Comparison of ENCODE assay signal across 22 cellular contexts in the genomic region with DNA sequence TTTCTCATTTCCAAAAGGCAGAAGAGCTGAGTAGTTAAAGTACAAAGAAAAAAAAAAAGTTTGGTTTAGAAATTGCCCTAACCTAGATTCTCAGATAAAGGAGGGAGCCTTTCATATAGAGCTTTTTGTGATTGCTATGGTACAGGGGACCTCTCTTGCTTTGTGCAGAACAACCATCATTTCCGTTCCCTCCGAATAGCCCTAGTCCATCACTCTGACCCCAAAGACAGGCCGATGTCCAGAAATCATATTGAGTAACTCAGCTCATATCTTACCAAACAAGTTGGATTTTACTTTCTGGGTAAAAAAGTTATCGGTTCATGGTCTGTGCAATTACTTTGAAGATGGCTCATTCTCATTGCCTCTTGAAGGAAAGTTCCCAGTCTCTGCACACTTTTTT. TPM values are rescaled to one million over a fixed set of nuclear protein-coding genes. Genes with fewer than 3 reads are reported as not detected.
DNase-seq lines count a peak whose midpoint lies in the region; ATAC-seq and TF ChIP-seq lines count a peak whose summit lies in the region.
"Had no signal": no experiment of that assay in that cellular context is flagged by ENCODE, and none has a peak within 500 bp of the region (broad histone marks: within the 10 kb centered on the region; RNA-seq: fewer than 3 reads in every experiment).

No MANE protein-coding gene starts in this region.

- H3K9me3 ChIP-seq in left ventricle myocardium inferior (replicated peaks): no peaks in the 10 kb centered on the region
- H3K9me3 ChIP-seq in psoas muscle: no peaks in the 10 kb centered on the region
- H3K9me3 ChIP-seq: esophagus squamous epithelium, ovary, sigmoid colon, thyroid gland had no signal

- H3K27ac ChIP-seq in left ventricle myocardium inferior (replicated peaks) (peak overlapping the region; percentile 80), psoas muscle (peak overlapping the region; percentile 9)
- H3K27ac ChIP-seq: ovary, thyroid gland had no signal

- intact Hi-C loops in Right ventricle myocardium superior (cut with DNase I): no loop called here
- intact Hi-C loops in left cardiac atrium (cut with DNase I): no loop called here
- intact Hi-C loops in left ventricle myocardium inferior (cut with micrococcal nuclease): no loop called here
- intact Hi-C loops in psoas muscle (cut with DNase I): no loop called here
- intact Hi-C loops in activated CD4-positive, alpha-beta T cell treated with anti-CD3 and anti-CD28 coated beads for 36 hours (cut with DNase I, micrococcal nuclease): no loop called here

- H3K4me1 Mint-ChIP-seq in activated CD4-positive, alpha-beta T cell treated with anti-CD3 and anti-CD28 coated beads for 36 hours: no peaks in the 10 kb centered on the region

- H3K36me3 Mint-ChIP-seq in activated CD4-positive, alpha-beta T cell treated with anti-CD3 and anti-CD28 coated beads for 36 hours (ENCODE audit: low read depth): no peaks in the 10 kb centered on the region

- peaks cover 6% of the 10 kb centered on the region for H3K27me3 Mint-ChIP-seq in activated CD4-positive, alpha-beta T cell treated with anti-CD3 and anti-CD28 coated beads for 36 hours

- POLR2A ChIA-PET in activated CD4-positive, alpha-beta T cell treated with anti-CD3 and anti-CD28 coated beads for 36 hours (lab: Charles Lee): no interaction called here

- TF ChIP-seq CTCF in left ventricle myocardium inferior (IDR thresholded peaks at IDR 0.05; ENCODE audit: borderline replicate concordance): no peak
- TF ChIP-seq CTCF in psoas muscle (IDR thresholded peaks at IDR 0.05): no peak

- no peaks in the 10 kb centered on the region for H3K36me3 ChIP-seq in left ventricle myocardium inferior
- no peaks in the 10 kb centered on the region for H3K36me3 ChIP-seq in psoas muscle (ENCODE audit: insufficient read depth in 1 of 2, low read depth in 1 of 2)
- H3K36me3 ChIP-seq: esophagus squamous epithelium, ovary, sigmoid colon, thyroid gland had no signal

- H3K9me3 Mint-ChIP-seq in activated CD4-positive, alpha-beta T cell treated with anti-CD3 and anti-CD28 coated beads for 36 hours (ENCODE audit: low read depth): no peaks in the 10 kb centered on the region
- H3K9me3 Mint-ChIP-seq: activated naive CD4-positive, alpha-beta T cell treated with anti-CD3 and anti-CD28 coated beads for 36 hours; effector memory CD8-positive, alpha-beta T cell had no signal

- WGBS in psoas muscle, 3 donors: 37 to 61% (median 37%) methylated on average over 4 of the region's 4 CpGs

- H3K27ac Mint-ChIP-seq in activated CD4-positive, alpha-beta T cell treated with anti-CD3 and anti-CD28 coated beads for 36 hours: no peak overlapping the region
- H3K27ac Mint-ChIP-seq: activated naive CD4-positive, alpha-beta T cell treated with anti-CD3 and anti-CD28 coated beads for 36 hours; effector memory CD8-positive, alpha-beta T cell had no signal

- H3K27me3 ChIP-seq in left ventricle myocardium inferior (ENCODE audit: low read depth) (no peaks in the 10 kb centered on the region), psoas muscle (ENCODE audit: insufficient read depth in 3 of 3, low read length in 2 of 3) (no peaks in the 10 kb centered on the region)
- H3K27me3 ChIP-seq: esophagus squamous epithelium, ovary, sigmoid colon, thyroid gland had no signal

- ATAC-seq in Right ventricle myocardium superior (ENCODE audit: poor library complexity) (peak; percentile 55), left cardiac atrium (no peak), psoas muscle (peak in 3 of 4 donors; percentile 38 to 58 (median 44)), GM21367 (IDR thresholded peaks at IDR 0.05; ENCODE audit: unreplicated experiment) (no peak)
- no peak for ATAC-seq in activated CD4-positive, alpha-beta T cell treated with anti-CD3 and anti-CD28 coated beads for 36 hours
- ATAC-seq: effector memory CD8-positive, alpha-beta T cell; HCT116 had no signal

- H3K4me3 ChIP-seq in left ventricle myocardium inferior (no peak overlapping the region), psoas muscle (no peak overlapping the region)
- H3K4me3 ChIP-seq: esophagus squamous epithelium, ovary, sigmoid colon, thyroid gland had no signal

- H3K4me3 Mint-ChIP-seq in activated CD4-positive, alpha-beta T cell treated with anti-CD3 and anti-CD28 coated beads for 36 hours: no peak overlapping the region
- H3K4me3 Mint-ChIP-seq: activated naive CD4-positive, alpha-beta T cell treated with anti-CD3 and anti-CD28 coated beads for 36 hours; effector memory CD8-positive, alpha-beta T cell had no signal

- peaks cover 51% of the 10 kb centered on the region for H3K4me1 ChIP-seq in left ventricle myocardium inferior
- no peaks in the 10 kb centered on the region for H3K4me1 ChIP-seq in psoas muscle

- DNase-seq in Right ventricle myocardium superior: no peak
- no peak for DNase-seq in left cardiac atrium
- DNase-seq in left ventricle myocardium inferior: no peak
- no peak for DNase-seq in psoas muscle
- no peak for DNase-seq in C1 segment of cervical spinal cord (lab: John Stamatoyannopoulos, UW)
- DNase-seq in cerebellar cortex (ENCODE audit: low spot score): no peak
- DNase-seq in activated CD4-positive, alpha-beta T cell treated with anti-CD3 and anti-CD28 coated beads for 36 hours: no peak
- DNase-seq: activated CD8-positive, alpha-beta memory T cell treated with anti-CD3 and anti-CD28 coated beads for 24 hours; activated naive CD4-positive, alpha-beta T cell treated with anti-CD3 and anti-CD28 coated beads for 36 hours; activated T-cell treated with anti-CD3 and anti-CD28 coated beads, Interleukin-2, amount 50 U/mL, for 48 hours; effector memory CD8-positive, alpha-beta T cell; esophagus squamous epithelium; NCI-H2107; sigmoid colon; stimulated activated CD4-positive, alpha-beta T cell treated with anti-CD3 and anti-CD28 coated beads, Interleukin-1b, Interleukin-23, amount 100 ng/mL, for 48 hours; stimulated activated naive CD4-positive, alpha-beta T cell; T1000; thyroid gland had no signal

- CTCF ChIA-PET in activated CD4-positive, alpha-beta T cell treated with anti-CD3 and anti-CD28 coated beads for 36 hours (lab: Charles Lee): interaction anchor here (0.6 kb wide), 1 partner anchor 104 kb away, joined by 3 read pairs; no protein-coding TSS in a partner anchor

RNA-seq across cellular contexts. Expression of gene COL15A1, which starts 36.7 kb away (rescaled TPM):
- total RNA-seq in Right ventricle myocardium superior (55.9 TPM), left cardiac atrium (10 to 100 TPM; 73.3 to 75.0 TPM), left ventricle myocardium inferior (45.4 TPM), psoas muscle (10 to 100 TPM in 2 of 4 donors, 1 to 10 TPM in 2; 5.6 to 34.7 (median 14.3) TPM)
- 1 to 10 TPM; 2.9 to 7.5 (median 3.7) TPM for polyA plus RNA-seq in psoas muscle
- not detected for total RNA-seq in activated CD4-positive, alpha-beta T cell treated with anti-CD3 and anti-CD28 coated beads for 36 hours
- total RNA-seq: lung microvascular endothelial cell had no signal

Comparison
In these comparisons a context has a peak if more than half of its experiments do, and no peak if none do; other contexts are left out.
1. ATAC-seq: peak in Right ventricle myocardium superior (single experiment) and psoas muscle (3 of 4); none in left cardiac atrium (0 of 2), GM21367 (single experiment) and activated CD4-positive, alpha-beta T cell treated with anti-CD3 and anti-CD28 coated beads for 36 hours (single experiment).
2. RNA of gene COL15A1, which starts 36.7 kb away (total RNA-seq): 73.3 to 75.0 TPM in left cardiac atrium, 55.9 TPM in Right ventricle myocardium superior (single experiment), 45.4 TPM in left ventricle myocardium inferior (single experiment) and 5.6 to 34.7 TPM in psoas muscle; not detected in activated CD4-positive, alpha-beta T cell treated with anti-CD3 and anti-CD28 coated beads for 36 hours; every median in the first group is over 4 times any median in the second.